Comparison of ENCODE assay signal across 1 cellular context in the genomic region with DNA sequence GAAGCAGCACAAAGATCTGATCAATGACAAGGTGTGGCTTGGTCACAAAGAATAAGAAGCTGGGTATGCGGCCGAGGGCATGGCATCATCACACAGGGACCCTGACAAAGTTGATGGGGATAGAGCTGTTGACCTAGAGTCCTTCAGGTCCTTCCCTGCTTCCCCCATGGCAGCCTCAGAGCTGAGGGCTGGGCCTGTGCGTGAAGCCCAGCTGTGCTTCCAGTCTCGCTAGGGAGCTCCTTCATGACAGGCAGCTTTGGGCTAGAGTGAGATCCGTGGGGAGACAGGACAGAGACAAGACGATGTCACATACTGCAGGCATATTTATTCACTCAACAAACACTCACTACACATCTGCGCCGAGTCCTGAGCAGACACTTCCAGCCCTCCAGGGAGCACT.
TF ChIP-seq lines count a peak whose summit lies in the region.

No MANE protein-coding gene starts in this region.

TF ChIP-seq in H1, 55 proteins besides CTCF, POLR2A, EP300 and RAD21:
- TF ChIP-seq, protein P1, sequence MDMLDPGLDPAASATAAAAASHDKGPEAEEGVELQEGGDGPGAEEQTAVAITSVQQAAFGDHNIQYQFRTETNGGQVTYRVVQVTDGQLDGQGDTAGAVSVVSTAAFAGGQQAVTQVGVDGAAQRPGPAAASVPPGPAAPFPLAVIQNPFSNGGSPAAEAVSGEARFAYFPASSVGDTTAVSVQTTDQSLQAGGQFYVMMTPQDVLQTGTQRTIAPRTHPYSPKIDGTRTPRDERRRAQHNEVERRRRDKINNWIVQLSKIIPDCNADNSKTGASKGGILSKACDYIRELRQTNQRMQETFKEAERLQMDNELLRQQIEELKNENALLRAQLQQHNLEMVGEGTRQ (IDR thresholded peaks at IDR 0.05; ENCODE audit: low read length): no peak
- TF ChIP-seq TAF1 (IDR thresholded peaks at IDR 0.05; ENCODE audit: low read depth, low read length) (no peak), SP4 (IDR thresholded peaks at IDR 0.05; ENCODE audit: low read length) (no peak), SP1 (IDR thresholded peaks at IDR 0.05; ENCODE audit: low read depth, low read length) (no peak), TEAD4 (IDR thresholded peaks at IDR 0.05; ENCODE audit: low read depth, low read length) (no peak), SIX5 (IDR thresholded peaks at IDR 0.05; ENCODE audit: low read depth, low read length) (no peak), EGR1 (IDR thresholded peaks at IDR 0.05; ENCODE audit: borderline replicate concordance, low read depth, low read length) (no peak), BRCA1 (IDR thresholded peaks at IDR 0.05; ENCODE audit: low read depth, low read length) (no peak), NRF1 (IDR thresholded peaks at IDR 0.05; ENCODE audit: low read depth, low read length) (no peak), NANOG (IDR thresholded peaks at IDR 0.05; ENCODE audit: insufficient read depth, low read depth, low read length, poor library complexity, severe bottlenecking) (no peak), CTBP2 (IDR thresholded peaks at IDR 0.05; ENCODE audit: borderline replicate concordance, insufficient read depth, insufficient read length, low read length) (no peak), ZNF274 (IDR thresholded peaks at IDR 0.05; ENCODE audit: borderline replicate concordance, extremely low read depth, low read length) (no peak), BACH1 (IDR thresholded peaks at IDR 0.05; ENCODE audit: low read length) (no peak), KDM5A (IDR thresholded peaks at IDR 0.05; ENCODE audit: low read length) (no peak), RNF2 (IDR thresholded peaks at IDR 0.05; ENCODE audit: borderline replicate concordance, low read depth, low read length, missing control alignments, poor library complexity, severe bottlenecking) (no peak)
- TF ChIP-seq, protein P2, sequence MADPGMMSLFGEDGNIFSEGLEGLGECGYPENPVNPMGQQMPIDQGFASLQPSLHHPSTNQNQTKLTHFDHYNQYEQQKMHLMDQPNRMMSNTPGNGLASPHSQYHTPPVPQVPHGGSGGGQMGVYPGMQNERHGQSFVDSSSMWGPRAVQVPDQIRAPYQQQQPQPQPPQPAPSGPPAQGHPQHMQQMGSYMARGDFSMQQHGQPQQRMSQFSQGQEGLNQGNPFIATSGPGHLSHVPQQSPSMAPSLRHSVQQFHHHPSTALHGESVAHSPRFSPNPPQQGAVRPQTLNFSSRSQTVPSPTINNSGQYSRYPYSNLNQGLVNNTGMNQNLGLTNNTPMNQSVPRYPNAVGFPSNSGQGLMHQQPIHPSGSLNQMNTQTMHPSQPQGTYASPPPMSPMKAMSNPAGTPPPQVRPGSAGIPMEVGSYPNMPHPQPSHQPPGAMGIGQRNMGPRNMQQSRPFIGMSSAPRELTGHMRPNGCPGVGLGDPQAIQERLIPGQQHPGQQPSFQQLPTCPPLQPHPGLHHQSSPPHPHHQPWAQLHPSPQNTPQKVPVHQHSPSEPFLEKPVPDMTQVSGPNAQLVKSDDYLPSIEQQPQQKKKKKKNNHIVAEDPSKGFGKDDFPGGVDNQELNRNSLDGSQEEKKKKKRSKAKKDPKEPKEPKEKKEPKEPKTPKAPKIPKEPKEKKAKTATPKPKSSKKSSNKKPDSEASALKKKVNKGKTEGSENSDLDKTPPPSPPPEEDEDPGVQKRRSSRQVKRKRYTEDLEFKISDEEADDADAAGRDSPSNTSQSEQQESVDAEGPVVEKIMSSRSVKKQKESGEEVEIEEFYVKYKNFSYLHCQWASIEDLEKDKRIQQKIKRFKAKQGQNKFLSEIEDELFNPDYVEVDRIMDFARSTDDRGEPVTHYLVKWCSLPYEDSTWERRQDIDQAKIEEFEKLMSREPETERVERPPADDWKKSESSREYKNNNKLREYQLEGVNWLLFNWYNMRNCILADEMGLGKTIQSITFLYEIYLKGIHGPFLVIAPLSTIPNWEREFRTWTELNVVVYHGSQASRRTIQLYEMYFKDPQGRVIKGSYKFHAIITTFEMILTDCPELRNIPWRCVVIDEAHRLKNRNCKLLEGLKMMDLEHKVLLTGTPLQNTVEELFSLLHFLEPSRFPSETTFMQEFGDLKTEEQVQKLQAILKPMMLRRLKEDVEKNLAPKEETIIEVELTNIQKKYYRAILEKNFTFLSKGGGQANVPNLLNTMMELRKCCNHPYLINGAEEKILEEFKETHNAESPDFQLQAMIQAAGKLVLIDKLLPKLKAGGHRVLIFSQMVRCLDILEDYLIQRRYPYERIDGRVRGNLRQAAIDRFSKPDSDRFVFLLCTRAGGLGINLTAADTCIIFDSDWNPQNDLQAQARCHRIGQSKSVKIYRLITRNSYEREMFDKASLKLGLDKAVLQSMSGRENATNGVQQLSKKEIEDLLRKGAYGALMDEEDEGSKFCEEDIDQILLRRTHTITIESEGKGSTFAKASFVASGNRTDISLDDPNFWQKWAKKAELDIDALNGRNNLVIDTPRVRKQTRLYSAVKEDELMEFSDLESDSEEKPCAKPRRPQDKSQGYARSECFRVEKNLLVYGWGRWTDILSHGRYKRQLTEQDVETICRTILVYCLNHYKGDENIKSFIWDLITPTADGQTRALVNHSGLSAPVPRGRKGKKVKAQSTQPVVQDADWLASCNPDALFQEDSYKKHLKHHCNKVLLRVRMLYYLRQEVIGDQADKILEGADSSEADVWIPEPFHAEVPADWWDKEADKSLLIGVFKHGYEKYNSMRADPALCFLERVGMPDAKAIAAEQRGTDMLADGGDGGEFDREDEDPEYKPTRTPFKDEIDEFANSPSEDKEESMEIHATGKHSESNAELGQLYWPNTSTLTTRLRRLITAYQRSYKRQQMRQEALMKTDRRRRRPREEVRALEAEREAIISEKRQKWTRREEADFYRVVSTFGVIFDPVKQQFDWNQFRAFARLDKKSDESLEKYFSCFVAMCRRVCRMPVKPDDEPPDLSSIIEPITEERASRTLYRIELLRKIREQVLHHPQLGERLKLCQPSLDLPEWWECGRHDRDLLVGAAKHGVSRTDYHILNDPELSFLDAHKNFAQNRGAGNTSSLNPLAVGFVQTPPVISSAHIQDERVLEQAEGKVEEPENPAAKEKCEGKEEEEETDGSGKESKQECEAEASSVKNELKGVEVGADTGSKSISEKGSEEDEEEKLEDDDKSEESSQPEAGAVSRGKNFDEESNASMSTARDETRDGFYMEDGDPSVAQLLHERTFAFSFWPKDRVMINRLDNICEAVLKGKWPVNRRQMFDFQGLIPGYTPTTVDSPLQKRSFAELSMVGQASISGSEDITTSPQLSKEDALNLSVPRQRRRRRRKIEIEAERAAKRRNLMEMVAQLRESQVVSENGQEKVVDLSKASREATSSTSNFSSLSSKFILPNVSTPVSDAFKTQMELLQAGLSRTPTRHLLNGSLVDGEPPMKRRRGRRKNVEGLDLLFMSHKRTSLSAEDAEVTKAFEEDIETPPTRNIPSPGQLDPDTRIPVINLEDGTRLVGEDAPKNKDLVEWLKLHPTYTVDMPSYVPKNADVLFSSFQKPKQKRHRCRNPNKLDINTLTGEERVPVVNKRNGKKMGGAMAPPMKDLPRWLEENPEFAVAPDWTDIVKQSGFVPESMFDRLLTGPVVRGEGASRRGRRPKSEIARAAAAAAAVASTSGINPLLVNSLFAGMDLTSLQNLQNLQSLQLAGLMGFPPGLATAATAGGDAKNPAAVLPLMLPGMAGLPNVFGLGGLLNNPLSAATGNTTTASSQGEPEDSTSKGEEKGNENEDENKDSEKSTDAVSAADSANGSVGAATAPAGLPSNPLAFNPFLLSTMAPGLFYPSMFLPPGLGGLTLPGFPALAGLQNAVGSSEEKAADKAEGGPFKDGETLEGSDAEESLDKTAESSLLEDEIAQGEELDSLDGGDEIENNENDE (IDR thresholded peaks at IDR 0.05; ENCODE audit: insufficient replicate concordance, low read length): no peak
